Comparison of ENCODE assay signal across 3 cellular contexts in the genomic region with DNA sequence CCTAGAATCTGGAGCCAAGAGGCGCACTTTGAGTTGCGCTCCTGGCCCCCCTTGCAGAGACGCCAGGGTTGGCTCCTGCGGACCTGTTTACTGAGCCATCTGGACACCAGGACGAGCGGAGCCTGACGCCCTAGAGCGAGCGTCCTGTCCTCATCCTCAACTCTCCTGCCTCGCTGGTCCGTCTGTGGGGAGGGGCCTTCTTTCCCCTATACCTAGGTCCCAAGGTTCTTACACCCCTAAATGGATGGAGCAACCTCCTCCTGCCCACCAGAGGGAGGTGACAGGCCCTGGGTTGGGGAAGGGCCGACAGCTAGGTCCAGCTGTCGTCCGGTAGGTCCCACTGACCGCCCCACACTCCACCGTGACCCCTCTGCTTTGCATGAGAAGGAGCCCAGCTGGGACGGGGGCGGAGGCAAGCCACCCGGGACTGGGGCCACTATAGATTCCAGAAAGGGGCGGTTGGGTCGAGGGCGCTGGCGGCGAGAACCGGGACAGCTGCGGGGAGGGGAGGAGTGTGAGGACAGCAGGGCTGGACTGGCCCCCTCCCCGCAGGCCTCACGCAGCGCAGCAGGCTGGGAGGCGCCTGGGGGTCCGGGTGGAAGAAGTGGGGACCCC.
TF ChIP-seq lines count a peak whose summit lies in the region.

No MANE protein-coding gene starts in this region.

TF ChIP-seq in A549, 52 proteins besides CTCF, POLR2A, EP300 and RAD21:
- TF ChIP-seq RNF2 (IDR thresholded peaks at IDR 0.05; ENCODE audit: borderline replicate concordance, low read depth) (peak; percentile 72; the same call in 1 of the 2 replicates), HOXB5 (CRISPR knock-in tag; IDR thresholded peaks at IDR 0.05) (no peak), EHMT2 (IDR thresholded peaks at IDR 0.05; ENCODE audit: low read depth) (no peak)
- TF ChIP-seq, protein P1, sequence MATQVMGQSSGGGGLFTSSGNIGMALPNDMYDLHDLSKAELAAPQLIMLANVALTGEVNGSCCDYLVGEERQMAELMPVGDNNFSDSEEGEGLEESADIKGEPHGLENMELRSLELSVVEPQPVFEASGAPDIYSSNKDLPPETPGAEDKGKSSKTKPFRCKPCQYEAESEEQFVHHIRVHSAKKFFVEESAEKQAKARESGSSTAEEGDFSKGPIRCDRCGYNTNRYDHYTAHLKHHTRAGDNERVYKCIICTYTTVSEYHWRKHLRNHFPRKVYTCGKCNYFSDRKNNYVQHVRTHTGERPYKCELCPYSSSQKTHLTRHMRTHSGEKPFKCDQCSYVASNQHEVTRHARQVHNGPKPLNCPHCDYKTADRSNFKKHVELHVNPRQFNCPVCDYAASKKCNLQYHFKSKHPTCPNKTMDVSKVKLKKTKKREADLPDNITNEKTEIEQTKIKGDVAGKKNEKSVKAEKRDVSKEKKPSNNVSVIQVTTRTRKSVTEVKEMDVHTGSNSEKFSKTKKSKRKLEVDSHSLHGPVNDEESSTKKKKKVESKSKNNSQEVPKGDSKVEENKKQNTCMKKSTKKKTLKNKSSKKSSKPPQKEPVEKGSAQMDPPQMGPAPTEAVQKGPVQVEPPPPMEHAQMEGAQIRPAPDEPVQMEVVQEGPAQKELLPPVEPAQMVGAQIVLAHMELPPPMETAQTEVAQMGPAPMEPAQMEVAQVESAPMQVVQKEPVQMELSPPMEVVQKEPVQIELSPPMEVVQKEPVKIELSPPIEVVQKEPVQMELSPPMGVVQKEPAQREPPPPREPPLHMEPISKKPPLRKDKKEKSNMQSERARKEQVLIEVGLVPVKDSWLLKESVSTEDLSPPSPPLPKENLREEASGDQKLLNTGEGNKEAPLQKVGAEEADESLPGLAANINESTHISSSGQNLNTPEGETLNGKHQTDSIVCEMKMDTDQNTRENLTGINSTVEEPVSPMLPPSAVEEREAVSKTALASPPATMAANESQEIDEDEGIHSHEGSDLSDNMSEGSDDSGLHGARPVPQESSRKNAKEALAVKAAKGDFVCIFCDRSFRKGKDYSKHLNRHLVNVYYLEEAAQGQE (IDR thresholded peaks at IDR 0.05), result no peak
TF ChIP-seq in A549: peak in this region for 1.

TF ChIP-seq in GM23338, 12 proteins besides CTCF, POLR2A, EP300 and RAD21:
- TF ChIP-seq EZH2 (IDR thresholded peaks at IDR 0.05; ENCODE audit: low read depth, unreplicated experiment), result no peak
- TF ChIP-seq POLR2AphosphoS5 (IDR thresholded peaks at IDR 0.05; ENCODE audit: low read depth), result no peak

TF ChIP-seq in K562, 482 proteins besides CTCF, POLR2A, EP300 and RAD21:
- TF ChIP-seq SETDB1 (IDR thresholded peaks at IDR 0.05; ENCODE audit: low read length) (no peak), TRIM28 (IDR thresholded peaks at IDR 0.05) (no peak), KDM5B (IDR thresholded peaks at IDR 0.05; ENCODE audit: insufficient replicate concordance, low read depth, low read length) (peak; percentile 5), RFX7 (CRISPR knock-in tag; IDR thresholded peaks at IDR 0.05) (no peak)
